ENCODE assay signal across 18 cellular contexts in genomic region chr1:233379869-233380438, GRCh38. TPM values are rescaled to one million over a fixed set of nuclear protein-coding genes. Genes with fewer than 3 reads are reported as not detected.
A peak's percentile ranks its signal among the peaks of the same experiment; 100 is the strongest.
DNase-seq lines count a peak whose midpoint lies in the region; ATAC-seq and TF ChIP-seq lines count a peak whose summit lies in the region.
"Had no signal": no experiment of that assay in that cellular context is flagged by ENCODE, and none has a peak within 500 bp of the region (broad histone marks: within the 10 kb centered on the region; RNA-seq: fewer than 3 reads in every experiment).

No MANE protein-coding gene starts in this region.

- peak; percentile 61 for ATAC-seq in GM18873 (IDR thresholded peaks at IDR 0.05; ENCODE audit: low FRiP score, unreplicated experiment)
- peak; percentile 92 for ATAC-seq in HG02571 (IDR thresholded peaks at IDR 0.05; ENCODE audit: unreplicated experiment)
- ATAC-seq in HG03342 (IDR thresholded peaks at IDR 0.05; ENCODE audit: unreplicated experiment): peak; percentile 63
- ATAC-seq: activated CD8-positive, alpha-beta T cell treated with anti-CD3 and anti-CD28 coated beads, Interleukin-2, amount 10 ng/mL, durations not matched to agents 7 days and 5 days; left cardiac atrium; right cardiac atrium had no signal

- no peak for TF ChIP-seq CTCF in testis (IDR thresholded peaks at IDR 0.05)

- no peaks in the 10 kb centered on the region for H3K27me3 ChIP-seq in testis
- H3K27me3 ChIP-seq: SJCRH30 had no signal

- 65 to 69% methylated on average over 7 of the region's 7 CpGs for WGBS in testis, 2 donors

- intact Hi-C loops in testis (cut with DNase I; ENCODE audit: low total_unique reads): no loop called here
- intact Hi-C loops in head of caudate nucleus (cut with DNase I): no loop called here

- peak overlapping the region in 1 of 2 donors; percentile 13 for H3K27ac ChIP-seq in testis
- H3K27ac ChIP-seq: SJCRH30 had no signal

- no peaks in the 10 kb centered on the region for H3K36me3 ChIP-seq in testis (ENCODE audit: low read depth, missing control alignments)
- H3K36me3 ChIP-seq: SJCRH30 had no signal

- no peaks in the 10 kb centered on the region for H3K4me1 ChIP-seq in testis
- H3K4me1 ChIP-seq: SJCRH30 had no signal

- no peak overlapping the region for H3K4me3 ChIP-seq in testis
- H3K4me3 ChIP-seq: SJCRH30 had no signal

- no peaks in the 10 kb centered on the region for H3K9me3 ChIP-seq in testis
- H3K9me3 ChIP-seq: SJCRH30 had no signal

- no peak for TF ChIP-seq POLR2A in testis (IDR thresholded peaks at IDR 0.05)

- DNase-seq in testis (peak; percentile 76), kidney glomerular epithelial cell (lab: John Stamatoyannopoulos, UW) (no peak), AML-193 (lab: John Stamatoyannopoulos, UW) (no peak), head of caudate nucleus (no peak)
- DNase-seq: activated CD8-positive, alpha-beta T cell treated with anti-CD3 and anti-CD28 coated beads, Interleukin-2, amount 10 ng/mL, durations not matched to agents 7 days and 5 days; DND-41; GOT3; left cardiac atrium; NCI-H187; NCI-H510A treated with DMSO at 0.1 percent for 48 hours; nucleus accumbens; OCI-M1; right cardiac atrium; SJCRH30; stimulated activated CD4-positive, alpha-beta T cell treated with anti-CD3 and anti-CD28 coated beads, Interleukin-2, amount 100 ng/mL, for 48 hours had no signal

RNA-seq across cellular contexts. Expression of gene MAP3K21, which starts 52.4 kb away (rescaled TPM):
- total RNA-seq in testis: 100 to 1,000 TPM in 1 of 2 donors, 10 to 100 TPM in 1; 80.2 to 111 TPM
- 17.2 TPM for polyA plus RNA-seq in testis (ENCODE audit: insufficient read depth, low read depth, low replicate concordance)
- total RNA-seq: SJCRH30 had no signal
